ENCODE assay signal across 9 cellular contexts in genomic region chr11:125423247-125423849, GRCh38.
DNase-seq lines count a peak whose midpoint lies in the region; ATAC-seq and TF ChIP-seq lines count a peak whose summit lies in the region.
"Had no signal": no experiment of that assay in that cellular context is flagged by ENCODE, and none has a peak within 500 bp of the region (broad histone marks: within the 10 kb centered on the region; RNA-seq: fewer than 3 reads in every experiment).

No MANE protein-coding gene starts in this region.

- H3K36me3 ChIP-seq in GM23338 (ENCODE audit: insufficient read depth): no peaks in the 10 kb centered on the region
- H3K36me3 ChIP-seq in right lobe of liver: no peaks in the 10 kb centered on the region

- H3K9me3 ChIP-seq in right lobe of liver: no peaks in the 10 kb centered on the region

- no peak overlapping the region for H3K4me2 ChIP-seq in GM23338

- H3K27me3 Mint-ChIP-seq in GM23338 (ENCODE audit: insufficient read depth, low read depth, poor library complexity) (peaks cover 12% of the 10 kb centered on the region), WTC11 (ENCODE audit: low read depth) (no peaks in the 10 kb centered on the region)

- WGBS in right lobe of liver (ENCODE audit: insufficient coverage, low coverage, low lambda C conversion rate, missing lambda C conversion rate): 21% methylated on average over 9 of the region's 9 CpGs

- H3K27ac Mint-ChIP-seq in GM23338 (no peak overlapping the region), WTC11 (no peak overlapping the region)
- H3K27ac Mint-ChIP-seq: T-cell had no signal

- H3K27me3 ChIP-seq in GM23338 (ENCODE audit: insufficient read depth) (no peaks in the 10 kb centered on the region), right lobe of liver (no peaks in the 10 kb centered on the region)

- peaks cover 12% of the 10 kb centered on the region for H3K4me1 Mint-ChIP-seq in GM23338
- peaks cover 21% of the 10 kb centered on the region for H3K4me1 Mint-ChIP-seq in WTC11

- no peak for TF ChIP-seq POLR2A in right lobe of liver (IDR thresholded peaks at IDR 0.05)

- H3K4me1 ChIP-seq in GM23338 (ENCODE audit: insufficient read depth) (peaks cover 7% of the 10 kb centered on the region), right lobe of liver (no peaks in the 10 kb centered on the region)

- POLR2A ChIA-PET in WTC11 (lab: Charles Lee): interaction anchor here (1.0 kb wide), 1 partner anchor 13 kb away, joined by 3 read pairs; no protein-coding TSS in a partner anchor

- no peaks in the 10 kb centered on the region for H3K9me2 ChIP-seq in GM23338 (ENCODE audit: insufficient read depth)

- no peaks in the 10 kb centered on the region for H3F3A ChIP-seq in GM23338 (replicated peaks; ENCODE audit: low read depth)

- H3K36me3 Mint-ChIP-seq in GM23338 (ENCODE audit: low read depth) (no peaks in the 10 kb centered on the region), WTC11 (no peaks in the 10 kb centered on the region)
- H3K36me3 Mint-ChIP-seq: T-cell had no signal

- H3K27ac ChIP-seq in GM23338 (ENCODE audit: low read depth): no peak overlapping the region
- H3K27ac ChIP-seq in right lobe of liver: no peak overlapping the region

- H3K79me2 ChIP-seq in GM23338 (replicated peaks; ENCODE audit: insufficient read depth): no peaks in the 10 kb centered on the region

- no peak overlapping the region for H3K4me3 ChIP-seq in GM23338
- no peak overlapping the region for H3K4me3 ChIP-seq in right lobe of liver

- ATAC-seq in GM23338 (peak; percentile 60), WTC11 (peak; percentile 79), right lobe of liver (peak; percentile 61 to 76 (median 69)), GM21381 (IDR thresholded peaks at IDR 0.05; ENCODE audit: unreplicated experiment) (no peak)
- ATAC-seq: T-cell had no signal

- TF ChIP-seq CTCF in GM23338 (conservative IDR thresholded peaks at IDR 0.05; ENCODE audit: low read depth in 2 of 2) (peak; percentile 77 to 79), WTC11 (IDR thresholded peaks at IDR 0.05) (0 out of 2 replicates have a peak, but pooled peaks have one; percentile 17), right lobe of liver (IDR thresholded peaks at IDR 0.05) (peak; percentile 44 to 60 (median 52))

- no peaks in the 10 kb centered on the region for H4K20me1 ChIP-seq in GM23338 (replicated peaks; ENCODE audit: insufficient read depth)

- DNase-seq in DMS 273 (lab: John Stamatoyannopoulos, UW; ENCODE audit: unreplicated experiment): peak; percentile 5
- DNase-seq in DMS 273 treated with DMSO at 0.1 percent for 48 hours (lab: John Stamatoyannopoulos, UW): no peak
- DNase-seq in GM23338 (ENCODE audit: low spot score): peak; percentile 57
- no peak for DNase-seq in WTC11 (ENCODE audit: low spot score)
- no peak for DNase-seq in right lobe of liver
- no peak for DNase-seq in NCI-H1092 treated with DMSO at 0.1 percent for 48 hours (lab: John Stamatoyannopoulos, UW)
- DNase-seq in T-helper 2 cell: no peak
- DNase-seq: T-cell had no signal

- H3K4me3 Mint-ChIP-seq in GM23338 (no peak overlapping the region), WTC11 (no peak overlapping the region)
- H3K4me3 Mint-ChIP-seq: T-cell had no signal

- no peaks in the 10 kb centered on the region for H3K9me3 Mint-ChIP-seq in GM23338
- no peaks in the 10 kb centered on the region for H3K9me3 Mint-ChIP-seq in WTC11
- H3K9me3 Mint-ChIP-seq: T-cell had no signal

- H2AFZ ChIP-seq in GM23338: no peak overlapping the region

- CTCF ChIA-PET in WTC11 (lab: Charles Lee): interaction anchor here (0.5 to 2.8 kb wide), 56 partner anchors 8 to 750 kb away, joined by 3 to 60 read pairs (median 4); partner anchors contain the start of genes EI24, SIAE, SPA17 and TMEM218

- intact Hi-C loops in right lobe of liver (cut with DNase I): no loop called here

TF ChIP-seq in GM23338, 12 proteins besides CTCF, POLR2A, EP300 and RAD21 (continues in another document):
- no peak for TF ChIP-seq ZNF331 (CRISPR knock-in tag; IDR thresholded peaks at IDR 0.05; ENCODE audit: low read depth)
- TF ChIP-seq REST (IDR thresholded peaks at IDR 0.05; ENCODE audit: unreplicated experiment): no peak
- no peak for TF ChIP-seq ZNF114 (CRISPR knock-in tag; IDR thresholded peaks at IDR 0.05)
- TF ChIP-seq NANOG (IDR thresholded peaks at IDR 0.05; ENCODE audit: borderline replicate concordance): no peak
- no peak for TF ChIP-seq EZH2phosphoT487 (IDR thresholded peaks at IDR 0.05; ENCODE audit: unreplicated experiment)
- no peak for TF ChIP-seq STAT1 (IDR thresholded peaks at IDR 0.05; ENCODE audit: unreplicated experiment)
- TF ChIP-seq JUNB (IDR thresholded peaks at IDR 0.05; ENCODE audit: unreplicated experiment): no peak

TF ChIP-seq in WTC11, 78 proteins besides CTCF, POLR2A, EP300 and RAD21:
- TF ChIP-seq IRF1 (CRISPR knock-in tag; IDR thresholded peaks at IDR 0.05): no peak
- TF ChIP-seq ZBTB21 (CRISPR knock-in tag; IDR thresholded peaks at IDR 0.05; ENCODE audit: borderline replicate concordance): no peak
- no peak for TF ChIP-seq CDX4 (CRISPR knock-in tag; IDR thresholded peaks at IDR 0.05; ENCODE audit: borderline replicate concordance)

Comparison
In these comparisons a context has a peak if more than half of its experiments do, and no peak if none do; other contexts are left out.
1. DNase-seq: peak in DMS 273 (single experiment) and GM23338 (single experiment); none in DMS 273 treated with DMSO at 0.1 percent for 48 hours (single experiment), WTC11 (single experiment), right lobe of liver (0 of 3), NCI-H1092 treated with DMSO at 0.1 percent for 48 hours (single experiment) and T-helper 2 cell (0 of 5).
2. CTCF ChIP-seq: peak in every context shown above with its lines; median percentile 78 in GM23338; 52 in right lobe of liver; 17 in WTC11.